ENCODE assay signal across 8 cellular contexts in the genomic region with DNA sequence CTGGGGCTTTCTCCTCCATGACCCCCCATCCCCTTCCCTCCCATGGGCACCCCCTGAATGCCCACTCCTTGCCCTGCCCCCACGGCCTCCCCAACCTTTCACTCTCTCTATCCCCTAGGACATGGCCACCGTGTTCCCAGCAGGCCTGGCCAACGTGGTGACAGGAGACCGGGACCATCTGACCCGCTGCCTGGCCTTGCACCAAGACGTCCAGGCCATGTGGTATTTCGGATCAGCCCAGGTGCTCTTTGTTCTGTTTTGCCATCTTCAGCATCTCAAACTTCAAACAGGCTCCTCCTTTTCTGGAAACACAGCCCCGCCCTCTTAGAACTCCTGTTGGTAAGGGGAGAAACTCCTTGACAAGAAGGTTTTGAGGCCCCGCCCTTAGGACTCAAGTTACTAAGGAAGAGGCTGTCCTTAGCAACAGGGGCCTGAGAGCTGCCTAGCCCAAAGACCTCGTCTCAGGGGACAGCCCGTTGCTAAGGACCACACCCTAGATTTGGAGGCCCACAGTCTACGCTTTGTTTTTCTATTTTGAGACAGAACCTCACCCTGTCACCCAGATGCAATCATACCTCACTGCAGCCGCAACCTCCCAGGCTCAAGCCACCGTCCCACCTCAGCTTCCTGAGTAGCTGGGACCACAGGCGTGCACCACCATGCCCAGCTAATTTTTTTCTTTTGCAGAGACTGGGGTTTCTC. TPM values are rescaled to one million over a fixed set of nuclear protein-coding genes. Genes with fewer than 3 reads are reported as not detected.
DNase-seq lines count a peak whose midpoint lies in the region; ATAC-seq and TF ChIP-seq lines count a peak whose summit lies in the region.

No MANE protein-coding gene starts in this region.

- H3K36me3 ChIP-seq in colonic mucosa (no peaks in the 10 kb centered on the region), upper lobe of left lung (peaks cover 0 to 33% (median 21%) of the 10 kb centered on the region in 4 donors)

- H3K9me3 ChIP-seq in colonic mucosa (no peaks in the 10 kb centered on the region), upper lobe of left lung (no peaks in the 10 kb centered on the region)

- intact Hi-C loops in colonic mucosa (cut with DNase I): no loop called here

- peaks cover 18 to 25% (median 21%) of the 10 kb centered on the region in 3 donors for H3K4me1 Mint-ChIP-seq in IgD-negative memory B cell

- peak; percentile 25 to 73 (median 52) for DNase-seq in activated CD4-positive, CD25-positive, alpha-beta regulatory T cell (lab: John Stamatoyannopoulos, UW)
- DNase-seq in colonic mucosa (peak; percentile 67), myocyte (ENCODE audit: low read depth) (peak; percentile 62), upper lobe of left lung (peak; percentile 46 to 67), NCI-H345 treated with DMSO at 0.1 percent for 48 hours (lab: John Stamatoyannopoulos, UW; ENCODE audit: unreplicated experiment) (no peak)

- H3K9me3 Mint-ChIP-seq in IgD-negative memory B cell: no peaks in the 10 kb centered on the region

- H3K9ac ChIP-seq in colonic mucosa (ENCODE audit: low read depth in 2 of 2, low read length in 2 of 2): no peak overlapping the region

- 59 to 60% methylated on average over 14 to 15 of the region's 15 CpGs for WGBS in upper lobe of left lung, 2 donors

- no peak for TF ChIP-seq POLR2A in upper lobe of left lung (IDR thresholded peaks at IDR 0.05)

- H3K4me3 Mint-ChIP-seq in IgD-negative memory B cell: peak overlapping the region; percentile 69 to 95 (median 87)

- peak; percentile 61 for ATAC-seq in GM19372 (IDR thresholded peaks at IDR 0.05; ENCODE audit: low read depth, unreplicated experiment)
- ATAC-seq in upper lobe of left lung (ENCODE audit: low FRiP score in 2 of 2): peak; percentile 19 to 92

- H3K27ac Mint-ChIP-seq in IgD-negative memory B cell: peak overlapping the region; percentile 96 to 99 (median 98)

- H3K36me3 Mint-ChIP-seq in IgD-negative memory B cell: peaks cover 3% of the 10 kb centered on the region

- H3K27ac ChIP-seq in C4-2B (peak overlapping the region; percentile 16; the same call in 1 of the 2 replicates), colonic mucosa (peak overlapping the region; percentile 47), upper lobe of left lung (peak overlapping the region; percentile 30 to 73 (median 50))

- no peaks in the 10 kb centered on the region for H3K27me3 ChIP-seq in colonic mucosa
- H3K27me3 ChIP-seq in upper lobe of left lung: no peaks in the 10 kb centered on the region

- H3K4me1 ChIP-seq in colonic mucosa (no peaks in the 10 kb centered on the region), upper lobe of left lung (peaks cover 5 to 30% (median 16%) of the 10 kb centered on the region in 4 donors)

- TF ChIP-seq EP300 in upper lobe of left lung (IDR thresholded peaks at IDR 0.05): no peak

- no peak overlapping the region for H3K4me3 ChIP-seq in colonic mucosa
- H3K4me3 ChIP-seq in upper lobe of left lung: no peak overlapping the region

- no peaks in the 10 kb centered on the region for H3K27me3 Mint-ChIP-seq in IgD-negative memory B cell

- TF ChIP-seq CTCF in C4-2B (conservative IDR thresholded peaks at IDR 0.05): no peak
- no peak for TF ChIP-seq CTCF in colonic mucosa (IDR thresholded peaks at IDR 0.05)
- no peak for TF ChIP-seq CTCF in upper lobe of left lung (IDR thresholded peaks at IDR 0.05)

RNA-seq across cellular contexts. Expression of a gene that starts 5.1 kb away (rescaled TPM):
- 24.3 TPM for polyA plus RNA-seq in IgD-negative memory B cell
- 1 to 10 TPM; 2.9 to 4.9 TPM for total RNA-seq in colonic mucosa
- total RNA-seq in myocyte: 2.6 and 3.4 TPM in 2 replicates
- 7.2 TPM for polyA plus RNA-seq in myocyte (2012)
- 10 to 100 TPM in 3 of 6 donors, 1 to 10 TPM in 3; 4.3 to 19.9 (median 9.9) TPM for total RNA-seq in upper lobe of left lung

RNA-seq across cellular contexts. Expression of a gene that starts 15.9 kb away (rescaled TPM):
- 67.5 TPM for polyA plus RNA-seq in IgD-negative memory B cell
- total RNA-seq in colonic mucosa: 10 to 100 TPM; 22.6 to 57.9 TPM
- 14.4 and 17.3 TPM in 2 replicates for total RNA-seq in myocyte
- 9.8 TPM for polyA plus RNA-seq in myocyte (2012)
- 100 to 1,000 TPM in 1 of 6 donors, 10 to 100 TPM in 5; 26.3 to 111 (median 48.2) TPM for total RNA-seq in upper lobe of left lung

RNA-seq across cellular contexts. Expression of a gene that starts 17.3 kb away (rescaled TPM):
- 98.8 TPM for polyA plus RNA-seq in IgD-negative memory B cell
- total RNA-seq in colonic mucosa: 100 to 1,000 TPM in 1 of 2 donors, 10 to 100 TPM in 1; 80.8 to 103 TPM
- 53.7 and 59.3 TPM in 2 replicates for total RNA-seq in myocyte
- 75.2 TPM for polyA plus RNA-seq in myocyte (2012)
- 100 to 1,000 TPM in 1 of 6 donors, 10 to 100 TPM in 5; 59.5 to 120 (median 72.8) TPM for total RNA-seq in upper lobe of left lung

RNA-seq across cellular contexts. Expression of a gene that starts 18.5 kb away (rescaled TPM):
- 3,792 TPM for polyA plus RNA-seq in IgD-negative memory B cell
- total RNA-seq in colonic mucosa (1,000 to 10,000 TPM; 2,431 to 2,528 TPM), myocyte (1,470 and 1,688 TPM in 2 replicates), upper lobe of left lung (1,000 to 10,000 TPM in 4 of 6 donors, 100 to 1,000 TPM in 2; 974 to 2,595 (median 1,696) TPM)
- 2,387 TPM for polyA plus RNA-seq in myocyte (2012)

RNA-seq across cellular contexts. Expression of a gene that starts 27.3 kb away (rescaled TPM):
- 3,702 TPM for polyA plus RNA-seq in IgD-negative memory B cell
- total RNA-seq in colonic mucosa: 1,000 to 10,000 TPM; 1,734 to 1,870 TPM
- total RNA-seq in myocyte: 1,718 and 2,274 TPM in 2 replicates
- polyA plus RNA-seq in myocyte (2012): 2,749 TPM
- total RNA-seq in upper lobe of left lung: 1,000 to 10,000 TPM; 1,447 to 3,855 (median 1,708) TPM
